8 cellular contexts compared by ENCODE assay signal in genomic region chr1:39491146-39491921, GRCh38. TPM values are rescaled to one million over a fixed set of nuclear protein-coding genes. Genes with fewer than 3 reads are reported as not detected.
A peak's percentile ranks its signal among the peaks of the same experiment; 100 is the strongest.
DNase-seq lines count a peak whose midpoint lies in the region; ATAC-seq and TF ChIP-seq lines count a peak whose summit lies in the region.

BMP8A (plus strand) TSS chr1:39491636; CDS start chr1:39491992, 356 bp downstream.

- no peak within 1 kb of the TSS for H3K27ac Mint-ChIP-seq in nephron progenitor cell
- H3K27ac Mint-ChIP-seq in stimulated activated naive CD8-positive, alpha-beta T cell treated with anti-CD3 and anti-CD28 coated beads, Interleukin-15, amount 100 ng/mL, for 72 hours: peak within 1 kb of the TSS in 1 of 2 donors; percentile 80

- no peak within 1 kb of the TSS for H3K4me3 ChIP-seq in epithelial cell of esophagus (ENCODE audit: low read length)

- peak within 1 kb of the TSS; percentile 66 for H3K4me3 Mint-ChIP-seq in nephron progenitor cell
- peak within 1 kb of the TSS; percentile 73 to 78 for H3K4me3 Mint-ChIP-seq in stimulated activated naive CD8-positive, alpha-beta T cell treated with anti-CD3 and anti-CD28 coated beads, Interleukin-15, amount 100 ng/mL, for 72 hours

- no peak for TF ChIP-seq CTCF in epithelial cell of esophagus (IDR thresholded peaks at IDR 0.05; ENCODE audit: insufficient read depth, low read depth, low read length, missing control alignments)
- TF ChIP-seq CTCF in nephron progenitor cell (IDR thresholded peaks at IDR 0.05): no peak

- no peaks in the 10 kb centered on the region for H3K9me3 Mint-ChIP-seq in nephron progenitor cell
- no peaks in the 10 kb centered on the region for H3K9me3 Mint-ChIP-seq in stimulated activated naive CD8-positive, alpha-beta T cell treated with anti-CD3 and anti-CD28 coated beads, Interleukin-15, amount 100 ng/mL, for 72 hours

- peaks cover 20% of the 10 kb centered on the region for H3K36me3 Mint-ChIP-seq in nephron progenitor cell (ENCODE audit: low read depth)

- peak; percentile 71 for DNase-seq in Right ventricle myocardium inferior (ENCODE audit: missing footprints)
- DNase-seq in cardiac septum (ENCODE audit: low spot score): no peak
- DNase-seq in NCI-H526 treated with DMSO at 0.1 percent for 48 hours (lab: John Stamatoyannopoulos, UW): peak; percentile 69
- peak; percentile 23 to 57 (median 49) for DNase-seq in activated CD8-positive, alpha-beta memory T cell treated with anti-CD3 and anti-CD28 coated beads for 48 hours (ENCODE audit: low read depth in 2 of 3, low spot score in 2 of 3)
- DNase-seq in epithelial cell of esophagus (ENCODE audit: low read depth): peak; percentile 64
- peak; percentile 84 for DNase-seq in nephron progenitor cell
- peak; percentile 67 to 75 for DNase-seq in stimulated activated naive CD8-positive, alpha-beta T cell treated with anti-CD3 and anti-CD28 coated beads, Interleukin-15, amount 100 ng/mL, for 72 hours

- intact Hi-C loops in Right ventricle myocardium inferior (cut with DNase I): no loop called here
- intact Hi-C loops in cardiac septum (cut with DNase I): no loop called here

- ATAC-seq in Right ventricle myocardium inferior: peak; percentile 63
- peak; percentile 81 for ATAC-seq in HG03064 (IDR thresholded peaks at IDR 0.05; ENCODE audit: low read depth, unreplicated experiment)
- ATAC-seq in stimulated activated naive CD8-positive, alpha-beta T cell treated with anti-CD3 and anti-CD28 coated beads, Interleukin-15, amount 100 ng/mL, for 72 hours: peak; percentile 87

- peaks cover 60% of the 10 kb centered on the region for H3K27me3 Mint-ChIP-seq in nephron progenitor cell (ENCODE audit: low read depth, poor library complexity)
- H3K27me3 Mint-ChIP-seq in stimulated activated naive CD8-positive, alpha-beta T cell treated with anti-CD3 and anti-CD28 coated beads, Interleukin-15, amount 100 ng/mL, for 72 hours: peaks cover 47% of the 10 kb centered on the region

- H3K4me1 Mint-ChIP-seq in nephron progenitor cell: no peaks in the 10 kb centered on the region
- H3K4me1 Mint-ChIP-seq in stimulated activated naive CD8-positive, alpha-beta T cell treated with anti-CD3 and anti-CD28 coated beads, Interleukin-15, amount 100 ng/mL, for 72 hours: peaks cover 24% of the 10 kb centered on the region

RNA-seq across cellular contexts. Expression of gene BMP8A, which starts in this region (rescaled TPM):
- total RNA-seq in Right ventricle myocardium inferior: 0.22 TPM
- total RNA-seq in cardiac septum: 1.5 TPM

Comparison
In these comparisons a context has a peak if more than half of its experiments do, and no peak if none do; other contexts are left out.
1. Peak in DNase-seq and ATAC-seq in Right ventricle myocardium inferior; RNA of the gene not detected or under 1 TPM.